Comparison of ENCODE assay signal across 15 cellular contexts in genomic region chr6:96016781-96017180, GRCh38. TPM values are rescaled to one million over a fixed set of nuclear protein-coding genes. Genes with fewer than 3 reads are reported as not detected.
DNase-seq lines count a peak whose midpoint lies in the region; ATAC-seq, FAIRE-seq and TF ChIP-seq lines count a peak whose summit lies in the region.
"Had no signal": no experiment of that assay in that cellular context is flagged by ENCODE, and none has a peak within 500 bp of the region (broad histone marks: within the 10 kb centered on the region; RNA-seq: fewer than 3 reads in every experiment).

No MANE protein-coding gene starts in this region.

- H3K27me3 ChIP-seq in cardiac muscle cell = peaks cover 67% of the 10 kb centered on the region
- H3K27me3 ChIP-seq: ascending aorta had no signal

- WGBS in urinary bladder = 33% methylated on average over 6 of the region's 6 CpGs

- H3K4me1 ChIP-seq in cardiac muscle cell (ENCODE audit: low read depth) (no peaks in the 10 kb centered on the region), urinary bladder (ENCODE audit: insufficient read depth) (no peaks in the 10 kb centered on the region), kidney (ENCODE audit: control insufficient read depth in 1 of 2, insufficient read depth in 1 of 2, low read depth in 1 of 2, low read length in 2 of 2) (no peaks in the 10 kb centered on the region)
- H3K4me1 ChIP-seq: ascending aorta had no signal

- H3K36me3 ChIP-seq in cardiac muscle cell = no peaks in the 10 kb centered on the region
- no peaks in the 10 kb centered on the region for H3K36me3 ChIP-seq in urinary bladder (ENCODE audit: insufficient read depth)
- no peaks in the 10 kb centered on the region for H3K36me3 ChIP-seq in kidney (ENCODE audit: control insufficient read depth in 1 of 2, insufficient read depth in 2 of 2, low read length in 2 of 2)
- H3K36me3 ChIP-seq: ascending aorta had no signal

- intact Hi-C loops in Right ventricle myocardium superior (cut with DNase I) = no loop called here
- intact Hi-C loops in kidney (cut with DNase I) = no loop called here

- H3K4me3 ChIP-seq in cardiac muscle cell (peak overlapping the region; percentile 39), urinary bladder (ENCODE audit: low read depth, low read length) (peak overlapping the region; percentile 2), kidney (ENCODE audit: low read length in 2 of 2) (no peak overlapping the region)

- DNase-seq in cardiac muscle cell (ENCODE audit: low read depth in 1 of 2, low spot score in 1 of 2) = no peak
- no peak for DNase-seq in Right ventricle myocardium superior
- peak in 2 of 61 donors; percentile 17 to 35 for DNase-seq in caudate nucleus (lab: John Stamatoyannopoulos, UW)
- peak; percentile 53 for DNase-seq in medulla oblongata (ENCODE audit: extremely low spot score)
- no peak for DNase-seq in effector CD8-positive, alpha-beta T cell (lab: John Stamatoyannopoulos, UW)
- DNase-seq in kidney = no peak
- DNase-seq in activated CD4-positive, alpha-beta T cell treated with anti-CD3 and anti-CD28 coated beads, Interleukin-2, amount 50 U/mL, for 48 hours = no peak
- DNase-seq: activated CD8-positive, alpha-beta memory T cell treated with anti-CD3 and anti-CD28 coated beads for 24 hours; activated effector memory CD4-positive, alpha-beta T cell treated with Interleukin-2 at 50 U/mL for 16 hours; effector CD4-positive, alpha-beta T cell; HCEC 1CT; NK-92 treated with Interleukin-12 subunit alpha and Interleukin-12 subunit beta, amount 100 ng/mL, for 24 hours had no signal

- ATAC-seq in Right ventricle myocardium superior (ENCODE audit: poor library complexity) = no peak

- H3K9me3 ChIP-seq in cardiac muscle cell (ENCODE audit: low read depth) (no peaks in the 10 kb centered on the region), kidney (ENCODE audit: control insufficient read depth in 1 of 2, low read length in 2 of 2) (no peaks in the 10 kb centered on the region)
- H3K9me3 ChIP-seq: ascending aorta had no signal

- TF ChIP-seq CTCF in cardiac muscle cell (IDR thresholded peaks at IDR 0.05; ENCODE audit: low read depth, low read length) (no peak), kidney (IDR thresholded peaks at IDR 0.05; ENCODE audit: borderline replicate concordance, extremely low read depth, insufficient read depth) (no peak)

- no peak for FAIRE-seq in kidney (lab: Jason Lieb, UNC)

- no peak overlapping the region for H3K27ac ChIP-seq in cardiac muscle cell
- H3K27ac ChIP-seq in caudate nucleus (ENCODE audit: low read depth, low read length) = peak overlapping the region; percentile 93
- H3K27ac ChIP-seq in urinary bladder (ENCODE audit: low read depth) = no peak overlapping the region
- H3K27ac ChIP-seq in kidney (ENCODE audit: low read depth in 2 of 2, low read length in 2 of 2) = no peak overlapping the region
- H3K27ac ChIP-seq: ascending aorta had no signal

- no peak overlapping the region for H3K9ac ChIP-seq in kidney (ENCODE audit: low read length in 2 of 2)

RNA-seq across cellular contexts. Expression of gene FUT9, which starts 1.0 kb away (rescaled TPM):
- not detected in 2 replicates for total RNA-seq in cardiac muscle cell
- not detected in 2 replicates for polyA plus RNA-seq in cardiac muscle cell
- not detected for total RNA-seq in Right ventricle myocardium superior
- 8.8 TPM for total RNA-seq in urinary bladder
- polyA plus RNA-seq in urinary bladder = 0.23 TPM
- 0.13 TPM for total RNA-seq in kidney
- 0.06 TPM for polyA plus RNA-seq in kidney (ENCODE audit: insufficient read depth, low read depth, low replicate concordance)
- total RNA-seq: ascending aorta, subcutaneous adipose tissue had no signal

Comparison
In these comparisons a context has a peak if more than half of its experiments do, and no peak if none do; other contexts are left out.
1. H3K4me3 ChIP-seq: peak in cardiac muscle cell (single experiment) and urinary bladder (single experiment); none in kidney (0 of 2).